4 cellular contexts compared by ENCODE assay signal in the genomic region with DNA sequence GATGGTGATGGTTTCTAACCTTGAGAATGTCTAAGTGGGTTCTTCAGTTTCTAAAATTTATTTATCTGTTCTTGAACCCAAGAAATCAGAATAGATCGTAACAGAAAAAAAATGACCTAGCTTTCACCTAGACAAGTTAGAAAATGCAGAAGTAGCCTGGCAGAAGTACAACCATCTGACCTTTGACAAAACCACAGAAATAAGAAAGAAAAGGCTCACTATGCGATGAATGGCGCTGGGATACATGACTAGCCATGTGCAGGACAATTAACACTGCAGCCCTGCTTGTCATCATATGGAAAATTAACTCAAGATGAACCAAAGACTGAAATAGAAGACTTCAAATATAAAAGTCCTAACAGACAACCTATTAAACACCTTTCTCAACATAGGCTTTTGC. TPM values are rescaled to one million over a fixed set of nuclear protein-coding genes. Genes with fewer than 3 reads are reported as not detected.
"Had no signal": no experiment of that assay in that cellular context is flagged by ENCODE, and none has a peak within 500 bp of the region (broad histone marks: within the 10 kb centered on the region; RNA-seq: fewer than 3 reads in every experiment).

No MANE protein-coding gene starts in this region.

RNA-seq across cellular contexts. Expression of gene POTEG, which starts 5.7 kb away (rescaled TPM):
- total RNA-seq: GM23338, H1, H9, HepG2 had no signal
